In the genomic region with DNA sequence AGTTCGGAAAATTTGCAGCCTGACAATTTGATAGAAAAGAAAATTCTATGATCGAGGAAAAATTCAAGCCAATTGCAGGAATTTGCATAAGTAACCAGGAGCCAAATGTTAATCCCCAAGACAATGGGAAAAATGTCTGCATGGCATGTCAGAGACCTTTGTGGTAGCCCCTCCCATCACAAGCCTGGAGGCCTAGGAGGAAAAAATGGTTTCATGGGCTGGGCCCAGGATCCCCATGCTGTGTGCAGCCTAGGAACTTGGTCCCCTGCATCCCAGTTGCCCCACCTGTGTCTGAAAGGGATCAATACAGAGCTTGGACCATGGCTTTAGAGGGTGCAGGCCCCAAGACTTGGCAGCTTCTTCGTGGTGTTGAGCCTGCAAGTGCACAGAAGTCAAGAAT, we compare ENCODE assay signal across 9 cellular contexts.
"Had no signal": no experiment of that assay in that cellular context is flagged by ENCODE, and none has a peak within 500 bp of the region (broad histone marks: within the 10 kb centered on the region; RNA-seq: fewer than 3 reads in every experiment).

No MANE protein-coding gene starts in this region.

- H3K27ac Mint-ChIP-seq: IgD-negative memory B cell had no signal

- H3K4me3 ChIP-seq: GM23248, HAP-1 had no signal

- DNase-seq: GM23248, GOT3, H7, KBM-7 had no signal

- H3K36me3 ChIP-seq: HAP-1 had no signal

- H3K4me1 Mint-ChIP-seq: IgD-negative memory B cell had no signal

- H3K36me3 Mint-ChIP-seq: IgD-negative memory B cell had no signal

- H3K4me3 Mint-ChIP-seq: IgD-negative memory B cell had no signal

- H3K9me3 ChIP-seq: HAP-1 had no signal

- H3K27ac ChIP-seq: GM23248, HL-60 had no signal

- FAIRE-seq: HepG2 had no signal

- H3K27me3 Mint-ChIP-seq: IgD-negative memory B cell had no signal

- H3K4me1 ChIP-seq: HAP-1 had no signal

- ATAC-seq: HCT116, HepG2 had no signal
